Comparison of ENCODE assay signal across 7 cellular contexts in genomic region chr14:71923471-71923870, GRCh38. TPM values are rescaled to one million over a fixed set of nuclear protein-coding genes. Genes with fewer than 3 reads are reported as not detected.
"Had no signal": no experiment of that assay in that cellular context is flagged by ENCODE, and none has a peak within 500 bp of the region (broad histone marks: within the 10 kb centered on the region; RNA-seq: fewer than 3 reads in every experiment).

No MANE protein-coding gene starts in this region.

- H3K9ac ChIP-seq: GM23248 had no signal

- H3K4me3 ChIP-seq: GM23248, HAP-1 had no signal

- H2AFZ ChIP-seq: GM23248 had no signal

- H3K27ac ChIP-seq: GM23248, HL-60 had no signal

- H3K36me3 ChIP-seq: HAP-1 had no signal

- DNase-seq: GM23248, HFFc6 had no signal

- H3K9me3 ChIP-seq: HAP-1 had no signal

RNA-seq across cellular contexts. Expression of gene RGS6, which starts 8.8 kb away (rescaled TPM):
- total RNA-seq: GM23248, HepG2, HFFc6, HT1080 had no signal
- polyA plus RNA-seq: GM23248, HepG2, IgD-negative memory B cell had no signal
